ENCODE assay signal across 1 cellular context in the genomic region with DNA sequence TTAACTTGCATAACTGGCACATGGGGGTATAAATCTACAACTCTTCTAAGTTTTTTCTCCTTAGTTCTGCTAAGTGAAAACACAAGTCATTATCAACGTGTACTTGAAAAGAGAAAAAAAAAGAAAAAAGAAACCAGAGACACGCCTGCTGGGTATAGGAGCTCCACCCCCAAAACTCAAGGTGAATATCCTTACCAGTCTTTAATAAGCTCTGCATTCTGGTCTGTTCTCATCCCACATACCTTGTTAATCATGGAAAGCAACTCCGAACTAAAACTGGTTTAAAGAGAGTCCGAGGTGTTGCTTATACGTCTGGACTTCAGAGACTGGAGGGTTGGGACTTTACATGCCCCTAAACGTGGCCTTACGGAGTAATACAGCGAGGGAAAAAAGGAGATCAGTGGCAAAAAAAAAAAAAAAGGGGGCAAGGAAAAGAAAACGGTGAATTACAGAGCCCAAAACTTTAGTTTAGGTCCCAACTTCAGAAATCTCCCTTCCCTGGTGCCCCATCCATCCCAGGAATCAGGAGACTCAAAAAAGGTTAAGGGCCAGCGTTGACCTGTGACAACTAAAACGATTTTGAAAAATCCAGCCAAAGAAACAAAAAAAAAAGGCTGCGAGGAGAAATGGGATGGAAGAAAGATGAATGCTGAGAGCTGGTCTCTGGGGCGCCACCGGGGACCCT.
TF ChIP-seq lines count a peak whose summit lies in the region.

No MANE protein-coding gene starts in this region.

TF ChIP-seq in GM23338, 12 proteins besides CTCF, POLR2A, EP300 and RAD21 (continued from another document):
- TF ChIP-seq, protein P1, sequence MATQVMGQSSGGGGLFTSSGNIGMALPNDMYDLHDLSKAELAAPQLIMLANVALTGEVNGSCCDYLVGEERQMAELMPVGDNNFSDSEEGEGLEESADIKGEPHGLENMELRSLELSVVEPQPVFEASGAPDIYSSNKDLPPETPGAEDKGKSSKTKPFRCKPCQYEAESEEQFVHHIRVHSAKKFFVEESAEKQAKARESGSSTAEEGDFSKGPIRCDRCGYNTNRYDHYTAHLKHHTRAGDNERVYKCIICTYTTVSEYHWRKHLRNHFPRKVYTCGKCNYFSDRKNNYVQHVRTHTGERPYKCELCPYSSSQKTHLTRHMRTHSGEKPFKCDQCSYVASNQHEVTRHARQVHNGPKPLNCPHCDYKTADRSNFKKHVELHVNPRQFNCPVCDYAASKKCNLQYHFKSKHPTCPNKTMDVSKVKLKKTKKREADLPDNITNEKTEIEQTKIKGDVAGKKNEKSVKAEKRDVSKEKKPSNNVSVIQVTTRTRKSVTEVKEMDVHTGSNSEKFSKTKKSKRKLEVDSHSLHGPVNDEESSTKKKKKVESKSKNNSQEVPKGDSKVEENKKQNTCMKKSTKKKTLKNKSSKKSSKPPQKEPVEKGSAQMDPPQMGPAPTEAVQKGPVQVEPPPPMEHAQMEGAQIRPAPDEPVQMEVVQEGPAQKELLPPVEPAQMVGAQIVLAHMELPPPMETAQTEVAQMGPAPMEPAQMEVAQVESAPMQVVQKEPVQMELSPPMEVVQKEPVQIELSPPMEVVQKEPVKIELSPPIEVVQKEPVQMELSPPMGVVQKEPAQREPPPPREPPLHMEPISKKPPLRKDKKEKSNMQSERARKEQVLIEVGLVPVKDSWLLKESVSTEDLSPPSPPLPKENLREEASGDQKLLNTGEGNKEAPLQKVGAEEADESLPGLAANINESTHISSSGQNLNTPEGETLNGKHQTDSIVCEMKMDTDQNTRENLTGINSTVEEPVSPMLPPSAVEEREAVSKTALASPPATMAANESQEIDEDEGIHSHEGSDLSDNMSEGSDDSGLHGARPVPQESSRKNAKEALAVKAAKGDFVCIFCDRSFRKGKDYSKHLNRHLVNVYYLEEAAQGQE (IDR thresholded peaks at IDR 0.05; ENCODE audit: unreplicated experiment), result no peak
- TF ChIP-seq, protein P2, sequence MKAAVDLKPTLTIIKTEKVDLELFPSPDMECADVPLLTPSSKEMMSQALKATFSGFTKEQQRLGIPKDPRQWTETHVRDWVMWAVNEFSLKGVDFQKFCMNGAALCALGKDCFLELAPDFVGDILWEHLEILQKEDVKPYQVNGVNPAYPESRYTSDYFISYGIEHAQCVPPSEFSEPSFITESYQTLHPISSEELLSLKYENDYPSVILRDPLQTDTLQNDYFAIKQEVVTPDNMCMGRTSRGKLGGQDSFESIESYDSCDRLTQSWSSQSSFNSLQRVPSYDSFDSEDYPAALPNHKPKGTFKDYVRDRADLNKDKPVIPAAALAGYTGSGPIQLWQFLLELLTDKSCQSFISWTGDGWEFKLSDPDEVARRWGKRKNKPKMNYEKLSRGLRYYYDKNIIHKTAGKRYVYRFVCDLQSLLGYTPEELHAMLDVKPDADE (IDR thresholded peaks at IDR 0.05), result no peak
- TF ChIP-seq EZH2phosphoT487 (IDR thresholded peaks at IDR 0.05; ENCODE audit: unreplicated experiment) (no peak), JUNB (IDR thresholded peaks at IDR 0.05; ENCODE audit: unreplicated experiment) (no peak), CREB1 (CRISPR knock-in tag; IDR thresholded peaks at IDR 0.05; ENCODE audit: low read depth) (no peak), STAT1 (IDR thresholded peaks at IDR 0.05; ENCODE audit: unreplicated experiment) (no peak), ZNF331 (CRISPR knock-in tag; IDR thresholded peaks at IDR 0.05; ENCODE audit: low read depth) (no peak), NANOG (IDR thresholded peaks at IDR 0.05; ENCODE audit: borderline replicate concordance) (no peak), ZNF114 (CRISPR knock-in tag; IDR thresholded peaks at IDR 0.05) (no peak)
